20 cellular contexts compared by ENCODE assay signal in the genomic region with DNA sequence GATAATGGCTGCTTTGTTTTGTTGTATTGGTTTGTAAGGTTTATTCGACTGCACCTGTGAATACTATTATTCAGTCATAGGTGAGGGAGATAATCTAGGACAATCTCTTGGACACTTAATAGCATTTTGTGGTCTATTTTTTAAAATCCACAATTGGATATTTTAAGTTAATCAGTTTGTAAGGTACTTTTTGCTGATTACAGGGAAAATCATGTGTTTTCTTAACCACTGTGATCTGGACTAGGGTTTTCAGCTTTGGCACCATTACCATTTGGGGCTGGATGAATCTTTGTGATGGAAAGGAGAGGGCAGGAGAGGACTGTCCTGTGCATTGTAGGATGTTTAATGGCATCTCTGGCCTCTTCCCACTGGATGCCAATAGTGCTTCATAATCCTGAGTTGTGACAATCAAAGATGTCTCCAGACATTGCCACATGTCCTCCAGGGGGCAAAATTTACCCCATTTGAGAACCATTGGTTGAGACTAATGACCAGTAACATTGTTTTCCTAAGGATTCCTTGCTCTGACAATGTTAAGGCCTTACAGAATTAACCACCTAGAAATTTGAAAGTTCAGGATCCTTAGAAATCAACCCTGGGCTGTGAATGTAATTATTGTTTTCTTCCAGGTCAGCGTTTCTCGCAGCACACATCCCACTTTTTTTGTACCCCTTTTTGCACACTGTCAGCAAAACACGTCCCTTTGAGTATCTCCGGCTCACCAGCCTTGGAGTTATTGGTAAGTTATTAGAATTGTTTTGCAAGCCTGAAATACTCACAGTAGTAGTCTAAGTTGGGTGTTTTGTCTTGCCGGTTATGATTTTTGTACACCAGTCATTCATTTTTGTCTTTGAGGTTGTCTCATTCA. TPM values are rescaled to one million over a fixed set of nuclear protein-coding genes. Genes with fewer than 3 reads are reported as not detected.
A peak's percentile ranks its signal among the peaks of the same experiment; 100 is the strongest.
DNase-seq lines count a peak whose midpoint lies in the region; ATAC-seq and TF ChIP-seq lines count a peak whose summit lies in the region.
"Had no signal": no experiment of that assay in that cellular context is flagged by ENCODE, and none has a peak within 500 bp of the region (broad histone marks: within the 10 kb centered on the region; RNA-seq: fewer than 3 reads in every experiment).

No MANE protein-coding gene starts in this region.

- H3K36me3 Mint-ChIP-seq in osteocyte (ENCODE audit: unreplicated experiment), result peaks cover 40% of the 10 kb centered on the region

- H3K36me3 ChIP-seq in Loucy (ENCODE audit: insufficient read depth, low read length) (peaks cover 82% of the 10 kb centered on the region; the same call in 1 of the 2 replicates), brain microvascular endothelial cell (replicated peaks) (peaks cover 22% of the 10 kb centered on the region)

- H3K4me1 ChIP-seq in Loucy (ENCODE audit: insufficient read depth, low read length, poor library complexity, severe bottlenecking), result no peaks in the 10 kb centered on the region
- H3K4me1 ChIP-seq: body of pancreas, transverse colon had no signal

- ATAC-seq in GM18861 (IDR thresholded peaks at IDR 0.05; ENCODE audit: unreplicated experiment), result no peak
- ATAC-seq: activated naive CD4-positive, alpha-beta T cell treated with anti-CD3 and anti-CD28 coated beads, Interleukin-2, amount 50 U/mL, for 72 hours; body of pancreas; naive thymus-derived CD8-positive, alpha-beta T cell; psoas muscle; stimulated activated effector memory CD8-positive, alpha-beta T cell treated with anti-CD3 and anti-CD28 coated beads, Interleukin-12 subunit alpha, Interleukin-12 subunit beta, amount 100 ng/mL, for 72 hours had no signal

- H3K4me3 ChIP-seq in Loucy (ENCODE audit: low read length, poor library complexity, severe bottlenecking) (no peak overlapping the region), brain microvascular endothelial cell (ENCODE audit: low read depth, low read length) (no peak overlapping the region)
- H3K4me3 ChIP-seq: body of pancreas, psoas muscle, spleen, transverse colon had no signal

- in situ Hi-C loops in brain microvascular endothelial cell (cut with HindIII; ENCODE audit: low pct_ligation_motif_present, low sequenced_read_pairs), result no loop called here

- H3K79me2 ChIP-seq in Loucy (ENCODE audit: insufficient read depth, low read length), result peaks cover 33% of the 10 kb centered on the region

- H3K9ac ChIP-seq in Loucy (ENCODE audit: low read depth, low read length, poor library complexity, severe bottlenecking), result no peak overlapping the region

- H3K4me3 Mint-ChIP-seq in osteocyte (ENCODE audit: unreplicated experiment), result no peak overlapping the region
- H3K4me3 Mint-ChIP-seq: CD14-positive monocyte; naive thymus-derived CD8-positive, alpha-beta T cell; stimulated activated effector memory CD8-positive, alpha-beta T cell treated with anti-CD3 and anti-CD28 coated beads, Interleukin-12 subunit alpha, Interleukin-12 subunit beta, amount 100 ng/mL, for 72 hours had no signal

- H3K4me1 Mint-ChIP-seq in osteocyte (ENCODE audit: unreplicated experiment), result no peaks in the 10 kb centered on the region
- H3K4me1 Mint-ChIP-seq: CD14-positive monocyte; stimulated activated effector memory CD8-positive, alpha-beta T cell treated with anti-CD3 and anti-CD28 coated beads, Interleukin-12 subunit alpha, Interleukin-12 subunit beta, amount 100 ng/mL, for 72 hours had no signal

- no peaks in the 10 kb centered on the region for H3K9me3 Mint-ChIP-seq in osteocyte (ENCODE audit: unreplicated experiment)
- H3K9me3 Mint-ChIP-seq: activated naive CD4-positive, alpha-beta T cell treated with anti-CD3 and anti-CD28 coated beads, Interleukin-2, amount 50 U/mL, for 72 hours; CD14-positive monocyte; naive thymus-derived CD8-positive, alpha-beta T cell; stimulated activated effector memory CD8-positive, alpha-beta T cell treated with anti-CD3 and anti-CD28 coated beads, Interleukin-12 subunit alpha, Interleukin-12 subunit beta, amount 100 ng/mL, for 72 hours had no signal

- no peaks in the 10 kb centered on the region for H3K9me2 ChIP-seq in Loucy (replicated peaks; ENCODE audit: low read depth, low read length)

- DNase-seq in DMS53 (lab: John Stamatoyannopoulos, UW) (peak; percentile 4), DMS53 treated with DMSO at 0.1 percent for 48 hours (lab: John Stamatoyannopoulos, UW; ENCODE audit: unreplicated experiment) (no peak), brain microvascular endothelial cell (no peak), osteocyte (ENCODE audit: extremely low spot score, unreplicated experiment) (no peak), caudate nucleus (lab: John Stamatoyannopoulos, UW) (no peak)
- no peak for DNase-seq in activated T-cell treated with anti-CD3 and anti-CD28 coated beads, Interleukin-2, amount 50 U/mL, for 1 hour
- DNase-seq: 8988T; activated CD4-positive, alpha-beta T cell treated with anti-CD3 and anti-CD28 coated beads, Interleukin-2, amount 50 U/mL, for 4 hours; body of pancreas; head of caudate nucleus; naive thymus-derived CD8-positive, alpha-beta T cell; NCI-H2029 treated with DMSO at 0.1 percent for 48 hours; psoas muscle; spleen; transverse colon had no signal

- no peak overlapping the region for H3K27ac ChIP-seq in brain microvascular endothelial cell
- no peak overlapping the region for H3K27ac ChIP-seq in caudate nucleus (ENCODE audit: low read depth, low read length)
- H3K27ac ChIP-seq: body of pancreas, psoas muscle, spleen, transverse colon had no signal

- H3K4me2 ChIP-seq in Loucy (ENCODE audit: low read depth, low read length, poor library complexity, severe bottlenecking), result no peak overlapping the region

- H3K9me3 ChIP-seq in Loucy (ENCODE audit: insufficient read depth, low read depth, low read length), result no peaks in the 10 kb centered on the region
- H3K9me3 ChIP-seq: body of pancreas, psoas muscle, spleen, transverse colon had no signal

- peaks cover 6% of the 10 kb centered on the region for H4K20me1 ChIP-seq in Loucy (ENCODE audit: insufficient read depth, low read length, poor library complexity, severe bottlenecking)

- H3F3A ChIP-seq in Loucy (ENCODE audit: low read depth), result no peaks in the 10 kb centered on the region

- H3K27me3 ChIP-seq in Loucy (ENCODE audit: insufficient read depth, low read length, poor library complexity, severe bottlenecking) (no peaks in the 10 kb centered on the region), brain microvascular endothelial cell (replicated peaks) (no peaks in the 10 kb centered on the region)
- H3K27me3 ChIP-seq: body of pancreas, spleen, transverse colon had no signal

- no peak overlapping the region for H2AFZ ChIP-seq in Loucy (ENCODE audit: low read length)

- H3K27me3 Mint-ChIP-seq in osteocyte (ENCODE audit: unreplicated experiment), result no peaks in the 10 kb centered on the region
- H3K27me3 Mint-ChIP-seq: naive thymus-derived CD8-positive, alpha-beta T cell had no signal

- TF ChIP-seq CTCF in Loucy (conservative IDR thresholded peaks at IDR 0.05; ENCODE audit: low read length) (peak; percentile 40), brain microvascular endothelial cell (IDR thresholded peaks at IDR 0.05; ENCODE audit: low read depth, low read length, missing control alignments) (peak; percentile 8), osteocyte (IDR thresholded peaks at IDR 0.05) (peak; percentile 37)

- no peak overlapping the region for H3K27ac Mint-ChIP-seq in osteocyte (ENCODE audit: unreplicated experiment)
- H3K27ac Mint-ChIP-seq: activated naive CD4-positive, alpha-beta T cell treated with anti-CD3 and anti-CD28 coated beads, Interleukin-2, amount 50 U/mL, for 72 hours; stimulated activated effector memory CD8-positive, alpha-beta T cell treated with anti-CD3 and anti-CD28 coated beads, Interleukin-12 subunit alpha, Interleukin-12 subunit beta, amount 100 ng/mL, for 72 hours had no signal

RNA-seq across cellular contexts. Expression of gene CNOT9, which starts 15.6 kb away (rescaled TPM):
- total RNA-seq in osteocyte, result 40.3 and 41.6 TPM in 2 replicates

RNA-seq across cellular contexts. Expression of gene USP37, which starts 16.1 kb away (rescaled TPM):
- total RNA-seq in osteocyte, result 14.6 and 15.0 TPM in 2 replicates

RNA-seq across cellular contexts. Expression of gene PLCD4, which starts 23.5 kb away (rescaled TPM):
- total RNA-seq in osteocyte, result 16.7 and 24.7 TPM in 2 replicates
